In genomic region chr5:6728011-6728794, GRCh38 we compare ENCODE assay signal across 8 cellular contexts. TPM values are rescaled to one million over a fixed set of nuclear protein-coding genes. Genes with fewer than 3 reads are reported as not detected.
A peak's percentile ranks its signal among the peaks of the same experiment; 100 is the strongest.
DNase-seq lines count a peak whose midpoint lies in the region; ATAC-seq and TF ChIP-seq lines count a peak whose summit lies in the region.

No MANE protein-coding gene starts in this region.

- no peak overlapping the region for H3K27ac ChIP-seq in PC-3 (ENCODE audit: low read length)

- H3K9me3 ChIP-seq in PC-3 (ENCODE audit: low read length): no peaks in the 10 kb centered on the region

- ATAC-seq in HG02840 (IDR thresholded peaks at IDR 0.05; ENCODE audit: low FRiP score, unreplicated experiment): peak; percentile 71
- ATAC-seq in PC-3: no peak

- H2AFZ ChIP-seq in PC-3 (ENCODE audit: low read length): no peak overlapping the region

- H3K27me3 ChIP-seq in PC-3 (ENCODE audit: low read length): no peaks in the 10 kb centered on the region

- H3K36me3 Mint-ChIP-seq in MCF 10A (ENCODE audit: insufficient read depth, unreplicated experiment): peaks cover 39% of the 10 kb centered on the region

- H3K36me3 ChIP-seq in PC-3 (ENCODE audit: low read depth, low read length): peaks cover 19% of the 10 kb centered on the region; the same call in 1 of the 2 replicates

- no peaks in the 10 kb centered on the region for H3K9me3 Mint-ChIP-seq in MCF 10A (ENCODE audit: unreplicated experiment)

- CTCF ChIA-PET in PC-3 (lab: Charles Lee) (no interaction called here), MCF 10A (lab: Yijun Ruan, JAX) (interaction anchor here (0.5 to 2.6 kb wide), 6 partner anchors 11 to 1232 kb away, joined by 3 to 9 read pairs (median 4); no protein-coding TSS in a partner anchor)

- intact Hi-C loops in PC-3 (cut with micrococcal nuclease): no loop called here
- intact Hi-C loops in MCF 10A (cut with micrococcal nuclease): no loop called here

- DNase-seq in NCI-H82 (lab: John Stamatoyannopoulos, UW): peak; percentile 45
- no peak for DNase-seq in NCI-H82 treated with DMSO at 0.1 percent for 48 hours (lab: John Stamatoyannopoulos, UW; ENCODE audit: unreplicated experiment)
- peak; percentile 75 for DNase-seq in NCI-H2171 (lab: John Stamatoyannopoulos, UW)
- DNase-seq in kidney tubule cell (ENCODE audit: low spot score): peak; percentile 58
- DNase-seq in DMS 273 treated with DMSO at 0.1 percent for 48 hours (lab: John Stamatoyannopoulos, UW): no peak
- DNase-seq in PC-3: no peak
- DNase-seq in MCF 10A (ENCODE audit: unreplicated experiment): no peak

- peaks cover 79% of the 10 kb centered on the region for H4K20me1 ChIP-seq in PC-3 (ENCODE audit: low read length)

- H3F3A ChIP-seq in PC-3 (ENCODE audit: low read length, unreplicated experiment): no peaks in the 10 kb centered on the region

- H3K4me1 ChIP-seq in PC-3 (ENCODE audit: insufficient read depth, low read length): peaks cover 15% of the 10 kb centered on the region

- TF ChIP-seq CTCF in PC-3 (conservative IDR thresholded peaks at IDR 0.05; ENCODE audit: low read depth, low read length): no peak
- no peak for TF ChIP-seq CTCF in MCF 10A (IDR thresholded peaks at IDR 0.05; ENCODE audit: unreplicated experiment)

- H3K9ac ChIP-seq in PC-3 (ENCODE audit: low read length): no peak overlapping the region

- peaks cover 100% of the 10 kb centered on the region for H3K79me2 ChIP-seq in PC-3 (ENCODE audit: low read length)

- H3K4me1 Mint-ChIP-seq in MCF 10A (ENCODE audit: insufficient read depth, unreplicated experiment): peaks cover 46% of the 10 kb centered on the region

- no peak overlapping the region for H3K27ac Mint-ChIP-seq in MCF 10A (ENCODE audit: low read depth, unreplicated experiment)

- no peak overlapping the region for H3K4me3 Mint-ChIP-seq in MCF 10A (ENCODE audit: unreplicated experiment)

- H3K27me3 Mint-ChIP-seq in MCF 10A (ENCODE audit: insufficient read depth, unreplicated experiment): no peaks in the 10 kb centered on the region

- no peak overlapping the region for H3K4me2 ChIP-seq in PC-3 (ENCODE audit: low read length)

- H3K9me2 ChIP-seq in PC-3 (replicated peaks; ENCODE audit: low read length): no peaks in the 10 kb centered on the region

- no peak overlapping the region for H3K4me3 ChIP-seq in PC-3 (ENCODE audit: low read length)

- POLR2A ChIA-PET in PC-3 (lab: Charles Lee; ENCODE audit: unreplicated experiment): no interaction called here
- POLR2A ChIA-PET in MCF 10A (lab: Yijun Ruan, JAX): interaction anchor here (0.6 kb wide), 1 partner anchor 92 kb away, joined by 4 read pairs; no protein-coding TSS in a partner anchor

- BruUV-seq in PC-3 (replicated peaks; lab: Mats Ljungman, UMichigan) (no TSS peak), MCF 10A (replicated peaks; lab: Mats Ljungman, UMichigan) (no TSS peak)

RNA-seq across cellular contexts. Expression of gene TENT4A, which starts 15.0 kb away (rescaled TPM):
- 39.3 and 42.4 TPM in 2 replicates for total RNA-seq in PC-3 (2014; rRNA removed)
- total RNA-seq in MCF 10A (2022): 25.6 and 27.6 TPM in 2 replicates

Comparison
In these comparisons a context has a peak if more than half of its experiments do, and no peak if none do; other contexts are left out.
1. DNase-seq: peak in NCI-H82 (single experiment), NCI-H2171 (single experiment) and kidney tubule cell (single experiment); none in NCI-H82 treated with DMSO at 0.1 percent for 48 hours (single experiment), DMS 273 treated with DMSO at 0.1 percent for 48 hours (single experiment), PC-3 (single experiment) and MCF 10A (single experiment).